ENCODE assay signal across 13 cellular contexts in the genomic region with DNA sequence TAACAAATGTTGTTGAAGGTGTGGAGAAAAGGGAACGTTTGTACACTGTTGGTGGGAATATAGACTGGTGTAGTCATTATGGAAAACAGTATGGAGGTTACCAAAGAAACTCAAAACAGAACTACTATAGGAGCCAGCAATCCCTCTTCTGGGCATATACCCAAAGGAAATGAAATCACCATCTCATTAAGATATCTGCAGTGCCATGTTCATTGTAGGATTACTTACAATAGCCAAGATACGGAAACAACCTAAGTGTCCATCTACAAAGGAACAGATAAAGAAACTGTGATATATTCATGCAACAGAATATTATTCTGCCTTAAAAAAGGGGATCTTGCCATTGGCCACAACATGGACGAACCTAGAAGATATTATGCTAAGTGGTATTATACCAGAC. TPM values are rescaled to one million over a fixed set of nuclear protein-coding genes. Genes with fewer than 3 reads are reported as not detected.
"Had no signal": no experiment of that assay in that cellular context is flagged by ENCODE, and none has a peak within 500 bp of the region (broad histone marks: within the 10 kb centered on the region; RNA-seq: fewer than 3 reads in every experiment).

No MANE protein-coding gene starts in this region.

- DNase-seq: activated CD4-positive, alpha-beta T cell treated with anti-CD3 and anti-CD28 coated beads, Interleukin-2, amount 50 U/mL, for 1 hour; activated CD8-positive, alpha-beta memory T cell treated with anti-CD3 and anti-CD28 coated beads, Interleukin-2, amount 50 U/mL, for 4 hours; activated T-cell treated with anti-CD3 and anti-CD28 coated beads, Interleukin-2, amount 50 U/mL, for 4 hours; caudate nucleus; endodermal cell; immature natural killer cell; kidney glomerular epithelial cell; left ventricle myocardium superior; nephron progenitor cell; nucleus accumbens; stimulated activated naive B cell treated with anti-CD40 and anti-IgM and Interleukin-4, amounts not matched to agents 10 μg/mL and 1 μg/mL and 100 μg/mL, for 72 hours; T1000 had no signal

- ATAC-seq: activated CD4-positive, CD25-positive, alpha-beta regulatory T cell treated with anti-CD3 and anti-CD28 coated beads, Interleukin-2, amount 50 U/mL, for 24 hours; activated T-cell treated with anti-CD3 and anti-CD28 coated beads, Interleukin-2, amount 50 U/mL, for 4 hours; left ventricle myocardium superior; stimulated activated naive B cell treated with anti-CD40 and anti-IgM and Interleukin-4, amounts not matched to agents 10 μg/mL and 1 μg/mL and 100 μg/mL, for 72 hours had no signal

RNA-seq across cellular contexts. Expression of a gene that starts 22.2 kb away (rescaled TPM):
- polyA plus RNA-seq: immature natural killer cell had no signal
